ENCODE assay signal across 10 cellular contexts in the genomic region with DNA sequence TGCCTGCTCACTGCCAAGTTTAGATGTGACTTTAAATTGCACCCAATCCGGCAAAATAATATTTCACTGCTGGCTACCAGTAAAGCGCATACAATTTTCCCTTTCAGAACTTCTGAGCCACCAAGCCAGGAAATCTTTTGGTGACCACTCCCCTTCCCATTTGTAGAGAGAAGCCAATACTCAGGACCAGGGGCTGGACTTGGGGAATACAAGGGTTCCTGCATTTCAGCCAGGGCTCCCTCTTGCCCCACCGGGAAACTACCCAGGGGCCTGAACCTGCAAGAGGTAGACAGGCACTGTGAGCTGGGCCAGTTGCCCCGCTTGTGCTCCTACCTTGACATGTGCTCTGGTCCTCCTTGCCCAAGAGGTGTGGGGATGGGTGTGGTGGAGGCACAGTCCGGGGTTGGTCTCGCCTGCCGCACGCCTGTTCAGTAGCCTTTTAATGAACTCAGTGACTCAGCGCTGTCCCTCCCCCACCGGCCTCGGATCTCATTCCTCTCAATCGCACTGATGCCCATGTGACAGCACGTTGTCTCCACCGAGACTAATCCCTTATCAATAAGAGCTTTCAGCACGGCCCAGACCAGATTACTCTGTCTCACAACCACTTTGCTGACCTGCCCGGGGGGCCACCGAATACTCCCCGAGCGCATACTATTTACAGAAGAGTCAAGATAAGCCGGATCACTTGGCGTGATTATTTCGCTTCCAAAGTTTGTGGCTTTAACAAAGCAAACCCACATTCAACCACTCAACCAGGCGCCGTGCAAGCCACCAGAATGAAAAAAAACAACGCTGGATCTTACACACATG.
DNase-seq lines count a peak whose midpoint lies in the region; ATAC-seq and TF ChIP-seq lines count a peak whose summit lies in the region.
"Had no signal": no experiment of that assay in that cellular context is flagged by ENCODE, and none has a peak within 500 bp of the region (broad histone marks: within the 10 kb centered on the region; RNA-seq: fewer than 3 reads in every experiment).

No MANE protein-coding gene starts in this region.

- no peak overlapping the region for H3K56ac ChIP-seq in H9 (ENCODE audit: insufficient read length, low read depth, low read length)

- H3K9me3 Mint-ChIP-seq in H9 (no peaks in the 10 kb centered on the region), endothelial cell (ENCODE audit: unreplicated experiment) (no peaks in the 10 kb centered on the region)
- H3K9me3 Mint-ChIP-seq: activated T-helper 17 cell treated with anti-CD3 and anti-CD28 coated beads, Interleukin-2, amount 50 U/mL, for 72 hours had no signal

- H3K4me3 Mint-ChIP-seq in H9: no peak overlapping the region
- no peak overlapping the region for H3K4me3 Mint-ChIP-seq in endothelial cell (ENCODE audit: unreplicated experiment)
- H3K4me3 Mint-ChIP-seq: activated T-helper 17 cell treated with anti-CD3 and anti-CD28 coated beads, Interleukin-2, amount 50 U/mL, for 72 hours had no signal

- H3K9me3 ChIP-seq in H9 (ENCODE audit: control insufficient read depth, low read depth, low read length): no peaks in the 10 kb centered on the region

- no CpG with 5 or more reads among the region's 25 CpGs for WGBS in H9 (ENCODE audit: extremely low coverage, insufficient read length, low lambda C conversion rate)

- no peaks in the 10 kb centered on the region for H3K79me1 ChIP-seq in H9 (ENCODE audit: insufficient read depth, low read depth, low read length, poor library complexity, severe bottlenecking)

- H4K5ac ChIP-seq in H9 (ENCODE audit: insufficient read length, low read depth, low read length): no peak overlapping the region

- H3K36me3 Mint-ChIP-seq in H9 (ENCODE audit: insufficient read depth in 1 of 3, low read depth in 3 of 3) (no peaks in the 10 kb centered on the region), endothelial cell (ENCODE audit: low read depth, unreplicated experiment) (no peaks in the 10 kb centered on the region)

- no peak overlapping the region for H3K9ac ChIP-seq in H9 (ENCODE audit: extremely low read depth, insufficient read length, low read length)

- H2AFZ ChIP-seq in H9 (ENCODE audit: low read length): no peak overlapping the region

- peaks cover 16% of the 10 kb centered on the region; the same call in 1 of the 2 replicates for H3K4me1 ChIP-seq in H9 (ENCODE audit: insufficient read depth, low read length)

- no peak overlapping the region for H2AK5ac ChIP-seq in H9 (ENCODE audit: insufficient read length, low read length)

- no peak overlapping the region for H3K18ac ChIP-seq in H9 (ENCODE audit: insufficient read length, low read depth, low read length)

- H3K27me3 Mint-ChIP-seq in H9 (ENCODE audit: low read depth): no peaks in the 10 kb centered on the region
- H3K27me3 Mint-ChIP-seq in endothelial cell (ENCODE audit: unreplicated experiment): peaks cover 1% of the 10 kb centered on the region
- H3K27me3 Mint-ChIP-seq: activated T-helper 17 cell treated with anti-CD3 and anti-CD28 coated beads, Interleukin-2, amount 50 U/mL, for 72 hours had no signal

- H3T11ph ChIP-seq in H9 (ENCODE audit: low read length): no peak overlapping the region

- H2BK120ac ChIP-seq in H9 (ENCODE audit: low read depth, low read length, poor library complexity, severe bottlenecking): no peak overlapping the region

- H4K91ac ChIP-seq in H9 (ENCODE audit: insufficient read length, low read depth, low read length): no peak overlapping the region

- no peak overlapping the region for H2BK5ac ChIP-seq in H9 (ENCODE audit: insufficient read length, low read length)

- peak overlapping the region; percentile 10; the same call in 1 of the 2 replicates for H3K14ac ChIP-seq in H9 (ENCODE audit: insufficient read depth, low read length)

- H2BK15ac ChIP-seq in H9 (ENCODE audit: low read depth, low read length): no peak overlapping the region

- peak; percentile 89 for ATAC-seq in left ventricle myocardium superior
- no peak for ATAC-seq in HG03521 (IDR thresholded peaks at IDR 0.05; ENCODE audit: unreplicated experiment)
- ATAC-seq: activated T-helper 17 cell treated with anti-CD3 and anti-CD28 coated beads, Interleukin-2, amount 50 U/mL, for 72 hours had no signal

- no peak overlapping the region for H3K4ac ChIP-seq in H9 (ENCODE audit: low read depth, low read length)

- H3K23ac ChIP-seq in H9 (ENCODE audit: insufficient read length, low read depth, low read length): no peak overlapping the region

- 0 out of 2 replicates have a peak, but pooled peaks cover 2% of the 10 kb centered on the region for H3K79me2 ChIP-seq in H9 (ENCODE audit: insufficient read depth, low read length)

- intact Hi-C loops in left ventricle myocardium superior (cut with micrococcal nuclease): loop anchor here (10.0 kb wide), 2 partner anchors 92 to 118 kb away; no protein-coding TSS in a partner anchor

- peaks cover 58 to 71% of the 10 kb centered on the region in 2 experiments for H3K4me1 Mint-ChIP-seq in H9
- peaks cover 55% of the 10 kb centered on the region for H3K4me1 Mint-ChIP-seq in endothelial cell (ENCODE audit: unreplicated experiment)
- H3K4me1 Mint-ChIP-seq: activated T-helper 17 cell treated with anti-CD3 and anti-CD28 coated beads, Interleukin-2, amount 50 U/mL, for 72 hours had no signal

- H3K27me3 ChIP-seq in H9 (ENCODE audit: insufficient read depth, low read length): no peaks in the 10 kb centered on the region

- peak overlapping the region; percentile 39 for H3K4me3 ChIP-seq in retinal pigment epithelial cell (ENCODE audit: low read length)

- H3K4me2 ChIP-seq in H9 (ENCODE audit: insufficient read depth, insufficient read length, low read length): no peak overlapping the region

- H3K27ac ChIP-seq in H9 (ENCODE audit: insufficient read length, low read depth, low read length): no peak overlapping the region

- no peak overlapping the region for H4K8ac ChIP-seq in H9 (replicated peaks; ENCODE audit: insufficient read length, low read depth, low read length)

- no peaks in the 10 kb centered on the region for H4K20me1 ChIP-seq in H9 (ENCODE audit: control insufficient read depth, insufficient read depth, insufficient read length)

- DNase-seq in H9 (peak; percentile 41), amniotic epithelial cell (ENCODE audit: low read depth) (peak; percentile 75), left ventricle myocardium superior (peak; percentile 87), retinal pigment epithelial cell (ENCODE audit: low read depth) (peak; percentile 61), activated T-cell treated with anti-CD3 and anti-CD28 coated beads for 4 hours (no peak), NCI-H1694 treated with DMSO at 0.1 percent for 48 hours (lab: John Stamatoyannopoulos, UW) (no peak), endothelial cell (ENCODE audit: low spot score) (no peak)
- DNase-seq: NCI-H2107 had no signal

- H3K27ac Mint-ChIP-seq in H9 (peak overlapping the region; percentile 2 to 89 (median 52); a peak in 4 of 7 replicates), endothelial cell (ENCODE audit: unreplicated experiment) (no peak overlapping the region)
- H3K27ac Mint-ChIP-seq: activated T-helper 17 cell treated with anti-CD3 and anti-CD28 coated beads, Interleukin-2, amount 50 U/mL, for 72 hours had no signal

- H2BK20ac ChIP-seq in H9 (ENCODE audit: low read depth, low read length, poor library complexity, severe bottlenecking): no peak overlapping the region

- H3K23me2 ChIP-seq in H9 (ENCODE audit: insufficient read length, low read depth, low read length, poor library complexity, severe bottlenecking): no peaks in the 10 kb centered on the region

- no peak overlapping the region for H2BK12ac ChIP-seq in H9 (ENCODE audit: insufficient read length, low read depth, low read length)

- TF ChIP-seq CTCF in H9 (conservative IDR thresholded peaks at IDR 0.05): no peak
- TF ChIP-seq CTCF in retinal pigment epithelial cell (conservative IDR thresholded peaks at IDR 0.05; ENCODE audit: low read depth, low read length): no peak
- TF ChIP-seq CTCF in endothelial cell (IDR thresholded peaks at IDR 0.05; ENCODE audit: unreplicated experiment): no peak

Comparison
In these comparisons a context has a peak if more than half of its experiments do, and no peak if none do; other contexts are left out.
1. DNase-seq: peak in H9 (single experiment), amniotic epithelial cell (single experiment), left ventricle myocardium superior (single experiment) and retinal pigment epithelial cell (single experiment); none in activated T-cell treated with anti-CD3 and anti-CD28 coated beads for 4 hours (single experiment), NCI-H1694 treated with DMSO at 0.1 percent for 48 hours (single experiment) and endothelial cell (single experiment).